16 cellular contexts compared by ENCODE assay signal in genomic region chr18:31190919-31191318, GRCh38. TPM values are rescaled to one million over a fixed set of nuclear protein-coding genes. Genes with fewer than 3 reads are reported as not detected.
DNase-seq lines count a peak whose midpoint lies in the region; ATAC-seq, FAIRE-seq and TF ChIP-seq lines count a peak whose summit lies in the region.
"Had no signal": no experiment of that assay in that cellular context is flagged by ENCODE, and none has a peak within 500 bp of the region (broad histone marks: within the 10 kb centered on the region; RNA-seq: fewer than 3 reads in every experiment).

No MANE protein-coding gene starts in this region.

- no peak overlapping the region for H3K9ac ChIP-seq in colonic mucosa (ENCODE audit: low read depth in 2 of 2, low read length in 2 of 2)
- H3K9ac ChIP-seq: SK-N-SH had no signal

- H3K27me3 ChIP-seq in bronchial epithelial cell (ENCODE audit: control insufficient read depth, insufficient read depth, low read length) (no peaks in the 10 kb centered on the region), lower lobe of right lung (ENCODE audit: low read depth) (no peaks in the 10 kb centered on the region), upper lobe of right lung (no peaks in the 10 kb centered on the region), colonic mucosa (no peaks in the 10 kb centered on the region)

- H3K4me3 ChIP-seq in bronchial epithelial cell (ENCODE audit: low read depth, low read length) (no peak overlapping the region), lower lobe of right lung (no peak overlapping the region), upper lobe of right lung (no peak overlapping the region), colonic mucosa (no peak overlapping the region)
- H3K4me3 ChIP-seq: K562 had no signal

- ATAC-seq in lower lobe of right lung (peak; percentile 45 to 71), upper lobe of right lung (peak; percentile 65), HG03095 (IDR thresholded peaks at IDR 0.05; ENCODE audit: unreplicated experiment) (no peak)
- ATAC-seq: CD8-positive, alpha-beta T cell; K562 had no signal

- H3K9me3 ChIP-seq in lower lobe of right lung (no peaks in the 10 kb centered on the region), upper lobe of right lung (no peaks in the 10 kb centered on the region), colonic mucosa (no peaks in the 10 kb centered on the region)
- H3K9me3 ChIP-seq: SK-N-SH had no signal

- H3K4me1 ChIP-seq in lower lobe of right lung = no peaks in the 10 kb centered on the region
- no peaks in the 10 kb centered on the region for H3K4me1 ChIP-seq in upper lobe of right lung
- no peaks in the 10 kb centered on the region for H3K4me1 ChIP-seq in colonic mucosa

- peak; percentile 43 for DNase-seq in DMS53 (lab: John Stamatoyannopoulos, UW)
- DNase-seq in DMS53 treated with DMSO at 0.1 percent for 48 hours (lab: John Stamatoyannopoulos, UW; ENCODE audit: unreplicated experiment) = no peak
- peak; percentile 90 for DNase-seq in bronchial epithelial cell (ENCODE audit: low read depth)
- no peak for DNase-seq in lower lobe of right lung
- no peak for DNase-seq in upper lobe of right lung
- DNase-seq in hypothalamus (lab: John Stamatoyannopoulos, UW) = no peak
- no peak for DNase-seq in colonic mucosa
- DNase-seq: CD8-positive, alpha-beta T cell; NCI-H1436 treated with DMSO at 0.1 percent for 48 hours; NCI-H2227 treated with DMSO at 0.1 percent for 48 hours; NCI-H526; SK-N-SH had no signal

- intact Hi-C loops in lower lobe of right lung (cut with DNase I) (no loop called here), upper lobe of right lung (cut with DNase I) (no loop called here), colonic mucosa (cut with DNase I) (no loop called here)

- H3K27ac ChIP-seq in lower lobe of right lung (no peak overlapping the region), upper lobe of right lung (no peak overlapping the region), colonic mucosa (no peak overlapping the region)
- H3K27ac ChIP-seq: 22Rv1 had no signal

- peak; percentile 62 for FAIRE-seq in bronchial epithelial cell (lab: Jason Lieb, UNC)
- FAIRE-seq: K562 had no signal

- H3K36me3 ChIP-seq in bronchial epithelial cell (ENCODE audit: control insufficient read depth, insufficient read depth, low read length) = no peaks in the 10 kb centered on the region
- H3K36me3 ChIP-seq in lower lobe of right lung = no peaks in the 10 kb centered on the region
- no peaks in the 10 kb centered on the region for H3K36me3 ChIP-seq in upper lobe of right lung
- no peaks in the 10 kb centered on the region for H3K36me3 ChIP-seq in colonic mucosa

- TF ChIP-seq CTCF in bronchial epithelial cell (IDR thresholded peaks at IDR 0.05; ENCODE audit: insufficient read depth, low read length, severe bottlenecking) = no peak
- TF ChIP-seq CTCF in lower lobe of right lung (IDR thresholded peaks at IDR 0.05) = no peak
- no peak for TF ChIP-seq CTCF in upper lobe of right lung (IDR thresholded peaks at IDR 0.05)
- no peak for TF ChIP-seq CTCF in colonic mucosa (IDR thresholded peaks at IDR 0.05)

RNA-seq across cellular contexts. Expression of gene DSC1, which starts 28.3 kb away (rescaled TPM):
- total RNA-seq in bronchial epithelial cell = 0.38 TPM in 1 of 2 replicates, not detected in the other
- total RNA-seq in lower lobe of right lung = not detected
- total RNA-seq in upper lobe of right lung = not detected
- total RNA-seq in colonic mucosa = under 1 TPM; 0.05 to 0.17 TPM
- total RNA-seq: OCI-LY7 had no signal

Comparison
In these comparisons a context has a peak if more than half of its experiments do, and no peak if none do; other contexts are left out.
1. DNase-seq: peak in DMS53 (single experiment) and bronchial epithelial cell (single experiment); none in DMS53 treated with DMSO at 0.1 percent for 48 hours (single experiment), lower lobe of right lung (single experiment), upper lobe of right lung (single experiment), hypothalamus (0 of 51) and colonic mucosa (single experiment).